9 cellular contexts compared by ENCODE assay signal in the genomic region with DNA sequence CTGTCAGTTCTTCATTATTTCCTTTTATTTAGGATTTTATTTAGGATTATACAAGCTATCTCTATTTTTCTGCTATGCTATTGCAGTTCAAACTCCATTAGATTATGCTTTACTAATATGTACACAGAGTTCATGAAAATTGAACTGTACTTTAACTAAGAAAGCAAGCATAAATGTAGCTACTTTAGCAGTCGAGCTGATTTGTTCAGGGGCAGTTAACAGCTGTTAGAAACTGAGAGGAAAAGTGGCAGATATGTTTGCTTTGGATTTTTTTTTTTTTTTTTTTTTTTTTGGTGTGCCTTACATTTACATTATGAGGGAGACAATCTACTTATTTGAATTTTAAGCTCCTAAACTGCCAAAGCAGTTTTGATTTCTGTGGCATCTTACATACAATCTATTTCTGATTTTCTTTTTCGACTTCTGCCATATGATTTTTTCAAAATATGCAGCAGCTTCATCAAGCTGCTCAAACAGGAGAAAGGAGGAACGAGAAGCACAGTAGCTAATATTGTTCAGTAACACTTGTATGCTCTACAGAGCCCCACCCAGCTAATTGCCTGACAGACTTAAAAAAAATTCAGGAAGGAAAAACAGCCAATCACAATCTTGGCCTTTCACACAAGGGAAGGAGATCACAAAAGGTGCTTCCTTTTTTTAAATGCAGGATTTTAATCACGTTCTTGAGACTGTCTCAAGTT.
A peak's percentile ranks its signal among the peaks of the same experiment; 100 is the strongest.
DNase-seq lines count a peak whose midpoint lies in the region; ATAC-seq, FAIRE-seq and TF ChIP-seq lines count a peak whose summit lies in the region.
"Had no signal": no experiment of that assay in that cellular context is flagged by ENCODE, and none has a peak within 500 bp of the region (broad histone marks: within the 10 kb centered on the region; RNA-seq: fewer than 3 reads in every experiment).

No MANE protein-coding gene starts in this region.

- H3K9ac ChIP-seq in HUES48 (ENCODE audit: low read depth, low read length) (no peak overlapping the region), kidney (ENCODE audit: low read length in 2 of 2) (no peak overlapping the region)

- H3K9me3 ChIP-seq in DOHH2 (ENCODE audit: control insufficient read depth, insufficient read depth, low read length) (no peaks in the 10 kb centered on the region), HUES48 (ENCODE audit: control insufficient read depth, insufficient read depth, low read length) (no peaks in the 10 kb centered on the region), kidney (ENCODE audit: control insufficient read depth in 1 of 2, low read length in 2 of 2) (no peaks in the 10 kb centered on the region)

- no peaks in the 10 kb centered on the region for H3K27me3 ChIP-seq in DOHH2 (ENCODE audit: control insufficient read depth, low read length)
- no peaks in the 10 kb centered on the region for H3K27me3 ChIP-seq in HUES48 (ENCODE audit: control insufficient read depth, insufficient read depth, low read length)
- no peaks in the 10 kb centered on the region for H3K27me3 ChIP-seq in foreskin keratinocyte

- peaks cover 18% of the 10 kb centered on the region for H3F3A ChIP-seq in DOHH2 (ENCODE audit: control insufficient read depth, insufficient read depth)

- H4K20me1 ChIP-seq in DOHH2 (ENCODE audit: control insufficient read depth, insufficient read depth, low read depth, low read length): no peaks in the 10 kb centered on the region

- TF ChIP-seq CTCF in DOHH2 (IDR thresholded peaks at IDR 0.05; ENCODE audit: low read depth, low read length, poor library complexity, severe bottlenecking): no peak
- TF ChIP-seq CTCF in foreskin keratinocyte (conservative IDR thresholded peaks at IDR 0.05): no peak
- no peak for TF ChIP-seq CTCF in kidney (IDR thresholded peaks at IDR 0.05; ENCODE audit: borderline replicate concordance, extremely low read depth, insufficient read depth)
- TF ChIP-seq CTCF in progenitor cell of endocrine pancreas (IDR thresholded peaks at IDR 0.05; ENCODE audit: unreplicated experiment): no peak

- H3K4me3 ChIP-seq in DOHH2 (ENCODE audit: low read length) (peak overlapping the region; percentile 73), HUES48 (ENCODE audit: low read depth, low read length) (no peak overlapping the region), kidney (ENCODE audit: low read length in 2 of 2) (no peak overlapping the region)

- H3K27ac ChIP-seq in DOHH2 (ENCODE audit: low read depth, low read length) (peak overlapping the region; percentile 82), HUES48 (ENCODE audit: low read depth, low read length) (peak overlapping the region; percentile 29), foreskin keratinocyte (no peak overlapping the region), kidney (ENCODE audit: low read depth in 2 of 2, low read length in 2 of 2) (no peak overlapping the region)

- peaks cover 52% of the 10 kb centered on the region for H3K4me1 ChIP-seq in DOHH2 (ENCODE audit: control insufficient read depth, low read length)
- H3K4me1 ChIP-seq in HUES48 (ENCODE audit: control insufficient read depth, insufficient read depth, low read length): peaks cover 47% of the 10 kb centered on the region
- H3K4me1 ChIP-seq in foreskin keratinocyte: peaks cover 10% of the 10 kb centered on the region
- H3K4me1 ChIP-seq in kidney (ENCODE audit: control insufficient read depth in 1 of 2, insufficient read depth in 1 of 2, low read depth in 1 of 2, low read length in 2 of 2): no peaks in the 10 kb centered on the region

- H3K27me3 Mint-ChIP-seq in progenitor cell of endocrine pancreas: no peaks in the 10 kb centered on the region

- peak; percentile 80 for DNase-seq in NCI-H748 (lab: John Stamatoyannopoulos, UW; ENCODE audit: unreplicated experiment)
- peak; percentile 31 to 65 for DNase-seq in foreskin keratinocyte
- DNase-seq in kidney: no peak
- no peak for DNase-seq in LoVo (ENCODE audit: low spot score)
- DNase-seq in progenitor cell of endocrine pancreas (ENCODE audit: low spot score, unreplicated experiment): no peak
- DNase-seq: activated CD4-positive, alpha-beta T cell treated with anti-CD3 and anti-CD28 coated beads, Interleukin-2, amount 50 U/mL, for 4 hours had no signal

- ATAC-seq in foreskin keratinocyte (peak; percentile 32), HG02981 (IDR thresholded peaks at IDR 0.05; ENCODE audit: unreplicated experiment) (no peak)

- H3K36me3 ChIP-seq in DOHH2 (ENCODE audit: control insufficient read depth, low read length) (no peaks in the 10 kb centered on the region), HUES48 (ENCODE audit: control insufficient read depth, insufficient read depth, low read length) (no peaks in the 10 kb centered on the region), kidney (ENCODE audit: control insufficient read depth in 1 of 2, insufficient read depth in 2 of 2, low read length in 2 of 2) (no peaks in the 10 kb centered on the region)

- H3K9me2 ChIP-seq in DOHH2 (replicated peaks; ENCODE audit: control insufficient read depth, low read length): no peaks in the 10 kb centered on the region

- H3K4me2 ChIP-seq in DOHH2 (ENCODE audit: low read length): peak overlapping the region; percentile 95

- H3K27ac Mint-ChIP-seq in progenitor cell of endocrine pancreas: no peak overlapping the region

- H3K9me3 Mint-ChIP-seq in progenitor cell of endocrine pancreas (ENCODE audit: low read depth): no peaks in the 10 kb centered on the region

- no peak for FAIRE-seq in kidney (lab: Jason Lieb, UNC)

- H3K4me1 Mint-ChIP-seq in progenitor cell of endocrine pancreas (ENCODE audit: low read depth): peaks cover 2% of the 10 kb centered on the region

- no peaks in the 10 kb centered on the region for H3K36me3 Mint-ChIP-seq in progenitor cell of endocrine pancreas (ENCODE audit: insufficient read depth)

- no peak overlapping the region for H3K4me3 Mint-ChIP-seq in progenitor cell of endocrine pancreas (ENCODE audit: low read depth)

- intact Hi-C loops in kidney (cut with DNase I): no loop called here

- H3K79me2 ChIP-seq in DOHH2 (ENCODE audit: control insufficient read depth, low read length): no peaks in the 10 kb centered on the region

Comparison
In these comparisons a context has a peak if more than half of its experiments do, and no peak if none do; other contexts are left out.
1. H3K27ac ChIP-seq: peak in DOHH2 (single experiment) and HUES48 (single experiment); none in foreskin keratinocyte (single experiment) and kidney (0 of 2).
2. DNase-seq: peak in NCI-H748 (single experiment) and foreskin keratinocyte (2 of 2); none in kidney (single experiment), LoVo (single experiment) and progenitor cell of endocrine pancreas (single experiment).